Comparison of ENCODE assay signal across 23 cellular contexts in the genomic region with DNA sequence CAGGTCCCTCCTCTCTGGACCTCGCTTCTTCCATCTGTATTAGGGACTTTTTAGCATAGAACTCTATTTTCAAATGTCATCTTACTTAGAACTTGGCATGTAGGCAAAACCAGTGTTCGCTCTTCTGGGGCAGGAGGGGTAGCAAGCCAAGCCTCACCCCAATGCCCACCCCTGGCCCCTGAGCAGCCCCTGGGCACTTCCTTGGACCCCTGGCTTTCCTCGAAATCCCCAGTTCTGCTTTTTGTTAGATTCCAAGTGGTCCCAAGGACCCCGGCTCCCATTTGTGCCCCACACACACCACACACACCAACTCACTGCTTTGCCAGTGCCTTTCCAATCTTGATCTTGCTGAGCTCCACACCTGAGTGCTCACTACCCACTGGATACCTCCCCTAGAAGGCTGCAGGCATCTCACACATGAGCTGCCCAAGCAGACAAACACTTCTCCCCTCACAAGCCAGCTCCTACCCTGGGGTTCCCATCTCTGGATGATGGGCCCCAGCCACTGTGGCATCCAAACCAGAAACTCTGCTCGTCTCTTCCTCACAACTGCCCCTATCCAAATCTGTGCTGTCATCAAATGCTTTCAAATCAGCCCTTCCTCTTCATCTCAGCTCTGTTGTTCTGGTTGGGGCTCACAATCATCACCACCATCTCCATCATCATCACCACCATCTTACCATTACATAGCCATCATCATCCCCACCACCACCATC.
DNase-seq lines count a peak whose midpoint lies in the region; ATAC-seq and TF ChIP-seq lines count a peak whose summit lies in the region.
"Had no signal": no experiment of that assay in that cellular context is flagged by ENCODE, and none has a peak within 500 bp of the region (broad histone marks: within the 10 kb centered on the region; RNA-seq: fewer than 3 reads in every experiment).

No MANE protein-coding gene starts in this region.

- TF ChIP-seq CTCF in RWPE2 (IDR thresholded peaks at IDR 0.05; ENCODE audit: poor library complexity, severe bottlenecking) (no peak), lower leg skin (IDR thresholded peaks at IDR 0.05) (no peak), stomach (IDR thresholded peaks at IDR 0.05) (no peak)

- 94 to 96% methylated on average over 5 of the region's 5 CpGs for WGBS in lower leg skin, 2 donors
- WGBS in stomach, 5 donors, result 87 to 96% (median 93%) methylated on average over 5 of the region's 5 CpGs

- TF ChIP-seq POLR2A in lower leg skin (IDR thresholded peaks at IDR 0.05) (no peak), stomach (IDR thresholded peaks at IDR 0.05) (no peak)

- H3K27me3 ChIP-seq in RWPE2 (ENCODE audit: insufficient read depth, poor library complexity, severe bottlenecking), result no peaks in the 10 kb centered on the region
- peaks cover 6% of the 10 kb centered on the region for H3K27me3 ChIP-seq in adipocyte (replicated peaks; ENCODE audit: control insufficient read depth, insufficient read depth, low read length)
- H3K27me3 ChIP-seq in stomach, result no peaks in the 10 kb centered on the region
- H3K27me3 ChIP-seq: SJSA1 had no signal

- H3K4me1 ChIP-seq in RWPE2 (ENCODE audit: insufficient read depth, poor library complexity, severe bottlenecking), result no peaks in the 10 kb centered on the region
- H3K4me1 ChIP-seq in adipocyte (ENCODE audit: control insufficient read depth, insufficient read depth, low read length), result peaks cover 11% of the 10 kb centered on the region
- no peaks in the 10 kb centered on the region for H3K4me1 ChIP-seq in stomach

- H3K4me3 ChIP-seq in RWPE2 (ENCODE audit: severe bottlenecking) (no peak overlapping the region), adipocyte (ENCODE audit: low read length) (no peak overlapping the region), lower leg skin (ENCODE audit: low read depth, poor library complexity, severe bottlenecking) (no peak overlapping the region), stomach (no peak overlapping the region)
- H3K4me3 ChIP-seq: GM23248, K562, SJSA1 had no signal

- H3K9me3 ChIP-seq in RWPE2 (ENCODE audit: severe bottlenecking) (no peaks in the 10 kb centered on the region), adipocyte (ENCODE audit: control insufficient read depth, low read length) (no peaks in the 10 kb centered on the region), stomach (no peaks in the 10 kb centered on the region)
- H3K9me3 ChIP-seq: Caco-2 had no signal

- H3K27ac ChIP-seq in RWPE2 (ENCODE audit: poor library complexity, severe bottlenecking) (no peak overlapping the region), stomach (peak overlapping the region in 1 of 5 donors; percentile 43)
- H3K27ac ChIP-seq: C4-2B, GM23248, SJSA1 had no signal

- peak; percentile 27 for DNase-seq in RWPE2 (ENCODE audit: low spot score)
- DNase-seq in adipocyte (ENCODE audit: low read depth), result no peak
- DNase-seq in lower leg skin (ENCODE audit: low spot score in 2 of 2), result peak; percentile 8 to 63
- DNase-seq in stomach, result peak; percentile 11
- no peak for DNase-seq in putamen (ENCODE audit: low spot score)
- no peak for DNase-seq in NCI-H1105 treated with DMSO at 0.1 percent for 48 hours (lab: John Stamatoyannopoulos, UW)
- DNase-seq in inferior parietal cortex (ENCODE audit: extremely low spot score), result no peak
- DNase-seq: DMS79, GM23248, H9, Kasumi-1, MV-4-11, NCI-H1105, NCI-H2029, NCI-H446, NCI-H524 treated with DMSO at 0.1 percent for 48 hours, NCI-H774, PC-3 had no signal

- intact Hi-C loops in lower leg skin (cut with DNase I; ENCODE audit: low total_unique reads) (no loop called here), stomach (cut with DNase I; ENCODE audit: low total_unique reads) (no loop called here)

- TF ChIP-seq EP300 in stomach (IDR thresholded peaks at IDR 0.05), result no peak

- ATAC-seq in RWPE2 (ENCODE audit: low read depth), result no peak
- ATAC-seq: CD8-positive, alpha-beta T cell had no signal

- peak overlapping the region; percentile 59 for H3K9ac ChIP-seq in adipocyte (ENCODE audit: low read length)
- H3K9ac ChIP-seq: GM23248 had no signal

- H3K36me3 ChIP-seq in RWPE2 (ENCODE audit: low read depth) (no peaks in the 10 kb centered on the region), adipocyte (ENCODE audit: control insufficient read depth, insufficient read depth, low read length, severe bottlenecking) (no peaks in the 10 kb centered on the region), stomach (no peaks in the 10 kb centered on the region)
- H3K36me3 ChIP-seq: SJSA1 had no signal

Comparison
In these comparisons a context has a peak if more than half of its experiments do, and no peak if none do; other contexts are left out.
1. DNase-seq: peak in RWPE2 (single experiment), lower leg skin (2 of 2) and stomach (single experiment); none in adipocyte (single experiment), putamen (single experiment), NCI-H1105 treated with DMSO at 0.1 percent for 48 hours (single experiment) and inferior parietal cortex (single experiment).